1 cellular context compared by ENCODE assay signal in genomic region chr18:74597662-74598349, GRCh38.
TF ChIP-seq lines count a peak whose summit lies in the region.

Gene ZNF407 (plus strand): TSS chr18:74597870. CDS start chr18:74631020, 33,150 bp downstream.

TF ChIP-seq in K562, 482 proteins besides CTCF, POLR2A, EP300 and RAD21 (continued from another document and continues in another):
- TF ChIP-seq, protein P1, sequence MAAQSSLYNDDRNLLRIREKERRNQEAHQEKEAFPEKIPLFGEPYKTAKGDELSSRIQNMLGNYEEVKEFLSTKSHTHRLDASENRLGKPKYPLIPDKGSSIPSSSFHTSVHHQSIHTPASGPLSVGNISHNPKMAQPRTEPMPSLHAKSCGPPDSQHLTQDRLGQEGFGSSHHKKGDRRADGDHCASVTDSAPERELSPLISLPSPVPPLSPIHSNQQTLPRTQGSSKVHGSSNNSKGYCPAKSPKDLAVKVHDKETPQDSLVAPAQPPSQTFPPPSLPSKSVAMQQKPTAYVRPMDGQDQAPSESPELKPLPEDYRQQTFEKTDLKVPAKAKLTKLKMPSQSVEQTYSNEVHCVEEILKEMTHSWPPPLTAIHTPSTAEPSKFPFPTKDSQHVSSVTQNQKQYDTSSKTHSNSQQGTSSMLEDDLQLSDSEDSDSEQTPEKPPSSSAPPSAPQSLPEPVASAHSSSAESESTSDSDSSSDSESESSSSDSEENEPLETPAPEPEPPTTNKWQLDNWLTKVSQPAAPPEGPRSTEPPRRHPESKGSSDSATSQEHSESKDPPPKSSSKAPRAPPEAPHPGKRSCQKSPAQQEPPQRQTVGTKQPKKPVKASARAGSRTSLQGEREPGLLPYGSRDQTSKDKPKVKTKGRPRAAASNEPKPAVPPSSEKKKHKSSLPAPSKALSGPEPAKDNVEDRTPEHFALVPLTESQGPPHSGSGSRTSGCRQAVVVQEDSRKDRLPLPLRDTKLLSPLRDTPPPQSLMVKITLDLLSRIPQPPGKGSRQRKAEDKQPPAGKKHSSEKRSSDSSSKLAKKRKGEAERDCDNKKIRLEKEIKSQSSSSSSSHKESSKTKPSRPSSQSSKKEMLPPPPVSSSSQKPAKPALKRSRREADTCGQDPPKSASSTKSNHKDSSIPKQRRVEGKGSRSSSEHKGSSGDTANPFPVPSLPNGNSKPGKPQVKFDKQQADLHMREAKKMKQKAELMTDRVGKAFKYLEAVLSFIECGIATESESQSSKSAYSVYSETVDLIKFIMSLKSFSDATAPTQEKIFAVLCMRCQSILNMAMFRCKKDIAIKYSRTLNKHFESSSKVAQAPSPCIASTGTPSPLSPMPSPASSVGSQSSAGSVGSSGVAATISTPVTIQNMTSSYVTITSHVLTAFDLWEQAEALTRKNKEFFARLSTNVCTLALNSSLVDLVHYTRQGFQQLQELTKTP (IDR thresholded peaks at IDR 0.05; ENCODE audit: low read depth in 1 of 2, partially characterized antibody in 2 of 2), result no peak
- no peak for TF ChIP-seq ZNF316 (IDR thresholded peaks at IDR 0.05)
- TF ChIP-seq ZNF184 (CRISPR knock-in tag; IDR thresholded peaks at IDR 0.05), result no peak
- TF ChIP-seq TAF7 (tag; IDR thresholded peaks at IDR 0.05), result no peak
- TF ChIP-seq HES1 (IDR thresholded peaks at IDR 0.05; ENCODE audit: low read depth), result no peak
- no peak for TF ChIP-seq MYBL2 (IDR thresholded peaks at IDR 0.05; ENCODE audit: low read depth)
- TF ChIP-seq MYBL2 (CRISPR knock-in tag; IDR thresholded peaks at IDR 0.05; ENCODE audit: borderline replicate concordance), result no peak
- TF ChIP-seq ZNF57 (CRISPR knock-in tag; IDR thresholded peaks at IDR 0.05), result no peak
- TF ChIP-seq TAF9B (IDR thresholded peaks at IDR 0.05; ENCODE audit: partially characterized antibody), result no peak
- TF ChIP-seq SMARCE1 (IDR thresholded peaks at IDR 0.05), result no peak
- TF ChIP-seq EWSR1 (IDR thresholded peaks at IDR 0.05; ENCODE audit: borderline replicate concordance, low read depth, partially characterized antibody), result no peak
- TF ChIP-seq THRB (CRISPR knock-in tag; conservative IDR thresholded peaks at IDR 0.05), result no peak
- no peak for TF ChIP-seq ZNF589 (CRISPR knock-in tag; IDR thresholded peaks at IDR 0.05; ENCODE audit: low read depth)
- no peak for TF ChIP-seq ZNF282 (CRISPR knock-in tag; IDR thresholded peaks at IDR 0.05)
- TF ChIP-seq CEBPZ (IDR thresholded peaks at IDR 0.05; ENCODE audit: borderline replicate concordance, low read depth, low read length), result no peak
- TF ChIP-seq SMAD4 (CRISPR knock-in tag; conservative IDR thresholded peaks at IDR 0.05), result no peak
- TF ChIP-seq E2F8 (IDR thresholded peaks at IDR 0.05; ENCODE audit: low read depth, partially characterized antibody), result no peak
- no peak for TF ChIP-seq ZNF76 (CRISPR knock-in tag; IDR thresholded peaks at IDR 0.05; ENCODE audit: borderline replicate concordance)
- TF ChIP-seq PCBP1 (IDR thresholded peaks at IDR 0.05; ENCODE audit: low read depth, low read length, poor library complexity, severe bottlenecking), result no peak
- TF ChIP-seq ZNF274 (IDR thresholded peaks at IDR 0.05; ENCODE audit: borderline replicate concordance, low read depth, low read length), result no peak
- TF ChIP-seq STAT6 (CRISPR knock-in tag; IDR thresholded peaks at IDR 0.05), result no peak
- TF ChIP-seq MYNN (IDR thresholded peaks at IDR 0.05), result no peak
- TF ChIP-seq MYNN (CRISPR knock-in tag; IDR thresholded peaks at IDR 0.05), result no peak
- no peak for TF ChIP-seq KDM5B (IDR thresholded peaks at IDR 0.05; ENCODE audit: insufficient replicate concordance, low read depth, low read length)
- no peak for TF ChIP-seq ZNF518B (CRISPR knock-in tag; IDR thresholded peaks at IDR 0.05)
- TF ChIP-seq ARNT (IDR thresholded peaks at IDR 0.05), result no peak
- TF ChIP-seq, protein P2, sequence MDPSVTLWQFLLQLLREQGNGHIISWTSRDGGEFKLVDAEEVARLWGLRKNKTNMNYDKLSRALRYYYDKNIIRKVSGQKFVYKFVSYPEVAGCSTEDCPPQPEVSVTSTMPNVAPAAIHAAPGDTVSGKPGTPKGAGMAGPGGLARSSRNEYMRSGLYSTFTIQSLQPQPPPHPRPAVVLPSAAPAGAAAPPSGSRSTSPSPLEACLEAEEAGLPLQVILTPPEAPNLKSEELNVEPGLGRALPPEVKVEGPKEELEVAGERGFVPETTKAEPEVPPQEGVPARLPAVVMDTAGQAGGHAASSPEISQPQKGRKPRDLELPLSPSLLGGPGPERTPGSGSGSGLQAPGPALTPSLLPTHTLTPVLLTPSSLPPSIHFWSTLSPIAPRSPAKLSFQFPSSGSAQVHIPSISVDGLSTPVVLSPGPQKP (CRISPR knock-in tag; IDR thresholded peaks at IDR 0.05), result no peak
- no peak for TF ChIP-seq SAFB2 (IDR thresholded peaks at IDR 0.05; ENCODE audit: borderline replicate concordance, low read depth, low read length, severe bottlenecking)
- no peak for TF ChIP-seq SFPQ (IDR thresholded peaks at IDR 0.05; ENCODE audit: low read depth, low read length)
- TF ChIP-seq NFE2 (IDR thresholded peaks at IDR 0.05; ENCODE audit: low read depth), result no peak
- no peak for TF ChIP-seq LCOR (CRISPR knock-in tag; IDR thresholded peaks at IDR 0.05)
- no peak for TF ChIP-seq ZNF324 (CRISPR knock-in tag; IDR thresholded peaks at IDR 0.05)
- TF ChIP-seq STAG1 (CRISPR knock-in tag; IDR thresholded peaks at IDR 0.05; ENCODE audit: borderline replicate concordance), result no peak
- TF ChIP-seq HMGXB4 (CRISPR knock-in tag; IDR thresholded peaks at IDR 0.05), result no peak
